Comparison of ENCODE assay signal across 14 cellular contexts in genomic region chr4:97496298-97496873, GRCh38.
DNase-seq lines count a peak whose midpoint lies in the region.
"Had no signal": no experiment of that assay in that cellular context is flagged by ENCODE, and none has a peak within 500 bp of the region (broad histone marks: within the 10 kb centered on the region; RNA-seq: fewer than 3 reads in every experiment).

No MANE protein-coding gene starts in this region.

- no peaks in the 10 kb centered on the region for H3K36me3 ChIP-seq in iPS-18a (ENCODE audit: control insufficient read depth, low read depth, low read length)
- H3K36me3 ChIP-seq: spleen, tibial artery had no signal

- H3K4me3 ChIP-seq in iPS-18a (ENCODE audit: low read length) = no peak overlapping the region
- H3K4me3 ChIP-seq: spleen, tibial artery had no signal

- peak overlapping the region; percentile 67 for H3K27ac ChIP-seq in iPS-18a (ENCODE audit: low read length)
- H3K27ac ChIP-seq: spleen, tibial artery had no signal

- no peaks in the 10 kb centered on the region for H3K27me3 ChIP-seq in iPS-18a (ENCODE audit: control insufficient read depth, insufficient read depth, low read length)
- H3K27me3 ChIP-seq: spleen, tibial artery had no signal

- no peaks in the 10 kb centered on the region for H3K9me3 ChIP-seq in iPS-18a (ENCODE audit: control insufficient read depth, low read depth, low read length)
- H3K9me3 ChIP-seq: tibial artery had no signal

- peak overlapping the region; percentile 17 for H3K9ac ChIP-seq in iPS-18a (ENCODE audit: low read length)

- DNase-seq in DMS 273 (lab: John Stamatoyannopoulos, UW; ENCODE audit: unreplicated experiment) (peak; percentile 0), DMS 273 treated with DMSO at 0.1 percent for 48 hours (lab: John Stamatoyannopoulos, UW) (no peak), amniotic epithelial cell (ENCODE audit: low read depth) (peak; percentile 50), renal cortical epithelial cell (ENCODE audit: low read depth) (peak; percentile 74), HUDEP-2 (lab: John Stamatoyannopoulos, UW; ENCODE audit: unreplicated experiment in 76 of 76) (no peak), NCI-H1694 treated with DMSO at 0.1 percent for 48 hours (lab: John Stamatoyannopoulos, UW) (no peak), AG20443 (ENCODE audit: low spot score) (no peak)
- DNase-seq: 8988T; activated CD4-positive, alpha-beta T cell treated with anti-CD3 and anti-CD28 coated beads, Interleukin-2, amount 50 U/mL, for 48 hours; CD8-positive, alpha-beta T cell; central memory CD4-positive, alpha-beta T cell; spleen; tibial artery had no signal

- peaks cover 41% of the 10 kb centered on the region for H3K4me1 ChIP-seq in iPS-18a (ENCODE audit: control insufficient read depth, low read depth, low read length)
- H3K4me1 ChIP-seq: spleen, tibial artery had no signal

Comparison
In these comparisons a context has a peak if more than half of its experiments do, and no peak if none do; other contexts are left out.
1. DNase-seq: peak in DMS 273 (single experiment), amniotic epithelial cell (single experiment) and renal cortical epithelial cell (single experiment); none in DMS 273 treated with DMSO at 0.1 percent for 48 hours (single experiment), HUDEP-2 (0 of 76), NCI-H1694 treated with DMSO at 0.1 percent for 48 hours (single experiment) and AG20443 (single experiment).